Comparison of ENCODE assay signal across 2 cellular contexts in genomic region chr14:78232666-78233065, GRCh38.
TF ChIP-seq lines count a peak whose summit lies in the region.

No MANE protein-coding gene starts in this region.

TF ChIP-seq in H1, 55 proteins besides CTCF, POLR2A, EP300 and RAD21 (continued from another document):
- TF ChIP-seq CBX5 (IDR thresholded peaks at IDR 0.05; ENCODE audit: low read depth, low read length), result no peak
- no peak for TF ChIP-seq SAP30 (IDR thresholded peaks at IDR 0.05; ENCODE audit: insufficient read depth, insufficient replicate concordance, low read length)
- TF ChIP-seq BCL11A (IDR thresholded peaks at IDR 0.05; ENCODE audit: low read depth in 2 of 2, low read length in 2 of 2), result no peak
- TF ChIP-seq GABPA (IDR thresholded peaks at IDR 0.05; ENCODE audit: borderline replicate concordance, insufficient read depth, low read length), result no peak
- no peak for TF ChIP-seq ZNF274 (IDR thresholded peaks at IDR 0.05; ENCODE audit: borderline replicate concordance, extremely low read depth, low read length)
- TF ChIP-seq RFX5 (IDR thresholded peaks at IDR 0.05; ENCODE audit: borderline replicate concordance, low read depth, low read length), result no peak
- TF ChIP-seq SIX5 (IDR thresholded peaks at IDR 0.05; ENCODE audit: low read depth, low read length), result no peak
- no peak for TF ChIP-seq MAX (IDR thresholded peaks at IDR 0.05)
- TF ChIP-seq KDM4A (IDR thresholded peaks at IDR 0.05; ENCODE audit: low read depth, low read length, severe bottlenecking), result no peak

TF ChIP-seq in SK-N-SH, 30 proteins besides CTCF, POLR2A, EP300 and RAD21 (continued from another document):
- TF ChIP-seq, protein P1, sequence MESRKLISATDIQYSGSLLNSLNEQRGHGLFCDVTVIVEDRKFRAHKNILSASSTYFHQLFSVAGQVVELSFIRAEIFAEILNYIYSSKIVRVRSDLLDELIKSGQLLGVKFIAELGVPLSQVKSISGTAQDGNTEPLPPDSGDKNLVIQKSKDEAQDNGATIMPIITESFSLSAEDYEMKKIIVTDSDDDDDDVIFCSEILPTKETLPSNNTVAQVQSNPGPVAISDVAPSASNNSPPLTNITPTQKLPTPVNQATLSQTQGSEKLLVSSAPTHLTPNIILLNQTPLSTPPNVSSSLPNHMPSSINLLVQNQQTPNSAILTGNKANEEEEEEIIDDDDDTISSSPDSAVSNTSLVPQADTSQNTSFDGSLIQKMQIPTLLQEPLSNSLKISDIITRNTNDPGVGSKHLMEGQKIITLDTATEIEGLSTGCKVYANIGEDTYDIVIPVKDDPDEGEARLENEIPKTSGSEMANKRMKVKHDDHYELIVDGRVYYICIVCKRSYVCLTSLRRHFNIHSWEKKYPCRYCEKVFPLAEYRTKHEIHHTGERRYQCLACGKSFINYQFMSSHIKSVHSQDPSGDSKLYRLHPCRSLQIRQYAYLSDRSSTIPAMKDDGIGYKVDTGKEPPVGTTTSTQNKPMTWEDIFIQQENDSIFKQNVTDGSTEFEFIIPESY (IDR thresholded peaks at IDR 0.05; ENCODE audit: borderline replicate concordance, low read depth), result no peak
- TF ChIP-seq MEF2A (IDR thresholded peaks at IDR 0.05; ENCODE audit: borderline replicate concordance, low read depth), result no peak
- TF ChIP-seq, protein P2, sequence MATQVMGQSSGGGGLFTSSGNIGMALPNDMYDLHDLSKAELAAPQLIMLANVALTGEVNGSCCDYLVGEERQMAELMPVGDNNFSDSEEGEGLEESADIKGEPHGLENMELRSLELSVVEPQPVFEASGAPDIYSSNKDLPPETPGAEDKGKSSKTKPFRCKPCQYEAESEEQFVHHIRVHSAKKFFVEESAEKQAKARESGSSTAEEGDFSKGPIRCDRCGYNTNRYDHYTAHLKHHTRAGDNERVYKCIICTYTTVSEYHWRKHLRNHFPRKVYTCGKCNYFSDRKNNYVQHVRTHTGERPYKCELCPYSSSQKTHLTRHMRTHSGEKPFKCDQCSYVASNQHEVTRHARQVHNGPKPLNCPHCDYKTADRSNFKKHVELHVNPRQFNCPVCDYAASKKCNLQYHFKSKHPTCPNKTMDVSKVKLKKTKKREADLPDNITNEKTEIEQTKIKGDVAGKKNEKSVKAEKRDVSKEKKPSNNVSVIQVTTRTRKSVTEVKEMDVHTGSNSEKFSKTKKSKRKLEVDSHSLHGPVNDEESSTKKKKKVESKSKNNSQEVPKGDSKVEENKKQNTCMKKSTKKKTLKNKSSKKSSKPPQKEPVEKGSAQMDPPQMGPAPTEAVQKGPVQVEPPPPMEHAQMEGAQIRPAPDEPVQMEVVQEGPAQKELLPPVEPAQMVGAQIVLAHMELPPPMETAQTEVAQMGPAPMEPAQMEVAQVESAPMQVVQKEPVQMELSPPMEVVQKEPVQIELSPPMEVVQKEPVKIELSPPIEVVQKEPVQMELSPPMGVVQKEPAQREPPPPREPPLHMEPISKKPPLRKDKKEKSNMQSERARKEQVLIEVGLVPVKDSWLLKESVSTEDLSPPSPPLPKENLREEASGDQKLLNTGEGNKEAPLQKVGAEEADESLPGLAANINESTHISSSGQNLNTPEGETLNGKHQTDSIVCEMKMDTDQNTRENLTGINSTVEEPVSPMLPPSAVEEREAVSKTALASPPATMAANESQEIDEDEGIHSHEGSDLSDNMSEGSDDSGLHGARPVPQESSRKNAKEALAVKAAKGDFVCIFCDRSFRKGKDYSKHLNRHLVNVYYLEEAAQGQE (IDR thresholded peaks at IDR 0.05; ENCODE audit: low read depth, low read length), result no peak
- no peak for TF ChIP-seq NRF1 (IDR thresholded peaks at IDR 0.05; ENCODE audit: low read depth, low read length)
- TF ChIP-seq RCOR1 (IDR thresholded peaks at IDR 0.05; ENCODE audit: low read length), result no peak
- no peak for TF ChIP-seq GABPA (IDR thresholded peaks at IDR 0.05; ENCODE audit: low read depth)
TF ChIP-seq in SK-N-SH: peak in this region for 0.
